In the genomic region with DNA sequence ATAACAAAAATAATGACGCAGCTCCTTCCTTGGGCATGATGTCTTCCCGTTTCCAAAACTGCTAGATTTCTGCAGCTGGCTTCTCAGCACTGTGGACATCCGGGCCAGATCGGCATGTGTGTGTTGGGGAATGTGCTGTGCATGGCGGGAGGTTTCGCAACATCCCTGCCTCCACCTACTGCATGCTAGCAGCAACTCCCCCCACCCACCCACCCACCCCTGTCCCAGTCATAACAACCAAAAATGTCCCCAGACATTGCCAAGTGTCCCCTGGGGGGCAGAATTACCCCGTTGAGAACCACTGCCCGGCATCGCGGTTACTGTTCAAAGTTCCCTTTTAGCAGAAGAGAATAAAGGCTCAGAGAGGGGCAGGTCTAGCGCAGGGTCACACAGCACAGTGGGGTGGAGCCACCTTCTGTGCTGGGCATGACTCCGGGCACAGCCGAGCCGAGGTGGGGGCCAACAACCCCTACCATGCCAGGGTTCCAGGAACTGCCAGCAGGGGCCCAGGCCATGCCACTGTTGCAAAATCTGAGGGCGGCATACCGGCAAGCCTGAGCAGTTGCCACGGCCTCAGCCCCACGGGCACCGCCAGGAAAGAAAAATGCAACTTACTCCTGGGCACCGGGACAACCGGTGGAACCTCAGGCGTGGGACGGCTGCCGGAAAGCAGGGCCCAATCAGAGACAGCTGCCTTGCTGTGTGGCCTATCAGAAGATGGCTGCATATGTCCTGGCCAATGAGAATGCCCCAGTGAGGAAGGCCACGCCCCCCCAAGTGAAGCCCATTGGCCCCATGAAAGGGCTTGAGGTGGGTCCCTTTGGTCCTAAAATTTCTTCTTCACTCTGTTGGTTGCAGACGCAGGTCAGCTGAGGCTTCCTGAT, we compare ENCODE assay signal across 8 cellular contexts.
DNase-seq lines count a peak whose midpoint lies in the region; ATAC-seq, FAIRE-seq and TF ChIP-seq lines count a peak whose summit lies in the region.

No MANE protein-coding gene starts in this region.

- CTCF ChIA-PET in RWPE1 (lab: Yijun Ruan, JAX) = interaction anchor here (0.5 to 1.0 kb wide), 3 partner anchors 88 to 117 kb away, joined by 3 to 4 read pairs (median 3); no protein-coding TSS in a partner anchor

- peak; percentile 56 for TF ChIP-seq POLR2A in H54 (IDR thresholded peaks at IDR 0.05; ENCODE audit: low read depth, low read length)

- H3K4me3 ChIP-seq in astrocyte of the spinal cord (ENCODE audit: low read depth, low read length) = peak overlapping the region; percentile 16

- ATAC-seq in HG03159 (IDR thresholded peaks at IDR 0.05; ENCODE audit: unreplicated experiment) = no peak
- ATAC-seq in HG03175 (IDR thresholded peaks at IDR 0.05; ENCODE audit: unreplicated experiment) = no peak

- DNase-seq in AML-193 (lab: John Stamatoyannopoulos, UW) (peak; percentile 81 to 90), H54 (ENCODE audit: insufficient read length, low spot score) (peak; percentile 94), RWPE1 (ENCODE audit: low spot score) (peak; percentile 89), astrocyte of the spinal cord (ENCODE audit: low read depth, low spot score) (peak; percentile 70), iPS-NIHi11 (ENCODE audit: low spot score) (peak; percentile 87)
- peak; percentile 41 for DNase-seq in stimulated activated CD4-positive, alpha-beta T cell treated with anti-CD3 and anti-CD28 coated beads, Interleukin-4, amount 100 ng/mL, for 1 hour

- in situ Hi-C loops in astrocyte of the spinal cord (cut with HindIII; ENCODE audit: low sequenced_read_pairs) = no loop called here

- H3K27ac ChIP-seq in RWPE1 = peak overlapping the region; percentile 100

- peak; percentile 89 for FAIRE-seq in H54 (lab: Jason Lieb, UNC)

- TF ChIP-seq CTCF in RWPE1 (conservative IDR thresholded peaks at IDR 0.05; ENCODE audit: low read depth) (no peak), astrocyte of the spinal cord (IDR thresholded peaks at IDR 0.05; ENCODE audit: low read depth, low read length) (no peak)

- POLR2A ChIA-PET in RWPE1 (lab: Yijun Ruan, JAX; ENCODE audit: low non-redundant PET) = no interaction called here

Comparison
In these comparisons a context has a peak if more than half of its experiments do, and no peak if none do; other contexts are left out.
1. DNase-seq: peak in every context shown above with its lines; median percentile 94 in H54; 89 in RWPE1; 87 in iPS-NIHi11; 86 in AML-193; 70 in astrocyte of the spinal cord; 41 in stimulated activated CD4-positive, alpha-beta T cell treated with anti-CD3 and anti-CD28 coated beads, Interleukin-4, amount 100 ng/mL, for 1 hour.